Comparison of ENCODE assay signal across 21 cellular contexts in genomic region chr3:110932515-110933095, GRCh38.
DNase-seq lines count a peak whose midpoint lies in the region; FAIRE-seq and TF ChIP-seq lines count a peak whose summit lies in the region.
"Had no signal": no experiment of that assay in that cellular context is flagged by ENCODE, and none has a peak within 500 bp of the region (broad histone marks: within the 10 kb centered on the region; RNA-seq: fewer than 3 reads in every experiment).

No MANE protein-coding gene starts in this region.

- H2BK5ac ChIP-seq in H1 (ENCODE audit: low read depth, low read length): no peak overlapping the region

- TF ChIP-seq EP300 in H1 (IDR thresholded peaks at IDR 0.05; ENCODE audit: borderline replicate concordance in 1 of 2, low read depth in 2 of 2, low read length in 2 of 2): no peak

- 79% methylated on average over 1 of the region's 1 CpG; no CpG with 5 or more reads in 1 of the 2 experiments for WGBS in H1 (ENCODE audit: extremely low coverage in 1 of 2, insufficient coverage in 1 of 2, insufficient read length in 1 of 2, insufficient replicate concordance in 2 of 2, low coverage in 1 of 2, low lambda C conversion rate in 2 of 2, missing lambda C conversion rate in 1 of 2), 2 experiments

- H3K27me3 ChIP-seq in MG63 (no peaks in the 10 kb centered on the region), H1 (replicated peaks in 1 of 4; ENCODE audit: control insufficient read depth in 3 of 4, extremely low read depth in 1 of 4, insufficient read depth in 3 of 4, low read length in 3 of 4) (no peaks in the 10 kb centered on the region), vagina (no peaks in the 10 kb centered on the region)
- H3K27me3 ChIP-seq: ascending aorta, heart left ventricle, neutrophil, testis had no signal

- no peaks in the 10 kb centered on the region for H3K36me3 ChIP-seq in MG63
- peaks cover 0 to 2% (median 0%) of the 10 kb centered on the region in 4 experiments; a peak in 1 of 8 replicates for H3K36me3 ChIP-seq in H1 (ENCODE audit: control insufficient read depth in 2 of 4, insufficient read depth in 4 of 4, low read length in 3 of 4)
- no peaks in the 10 kb centered on the region for H3K36me3 ChIP-seq in vagina
- H3K36me3 ChIP-seq: ascending aorta, heart left ventricle, neutrophil had no signal

- H3K4ac ChIP-seq in H1 (replicated peaks; ENCODE audit: insufficient read length, low read depth, low read length): no peak overlapping the region

- no peak overlapping the region for H3K23ac ChIP-seq in H1 (ENCODE audit: insufficient read length)

- H3K79me2 ChIP-seq in H1 (ENCODE audit: control insufficient read depth in 1 of 2, insufficient read depth in 2 of 2, low read length in 2 of 2): peaks cover 0 to 100% of the 10 kb centered on the region in 2 experiments; a peak in 2 of 4 replicates

- H3K4me1 ChIP-seq in H1 (replicated peaks in 1 of 4; ENCODE audit: control insufficient read depth in 3 of 4, insufficient read depth in 4 of 4, low read length in 3 of 4): no peaks in the 10 kb centered on the region
- no peaks in the 10 kb centered on the region for H3K4me1 ChIP-seq in vagina
- H3K4me1 ChIP-seq: ascending aorta, heart left ventricle, testis had no signal

- CTCF ChIA-PET in H1 (lab: Charles Lee; ENCODE audit: partially characterized antibody): no interaction called here

- H4K20me1 ChIP-seq in H1 (replicated peaks in 1 of 2; ENCODE audit: control insufficient read depth in 1 of 2, insufficient read depth in 2 of 2, low read length in 2 of 2): peaks cover 0 to 8% of the 10 kb centered on the region in 2 experiments

- no peak overlapping the region for H2AFZ ChIP-seq in H1 (ENCODE audit: low read length)

- no peak overlapping the region for H4K8ac ChIP-seq in H1 (ENCODE audit: extremely low read depth, insufficient read depth, low read length)

- H3K4me3 ChIP-seq in MG63: no peak overlapping the region
- no peak overlapping the region for H3K4me3 ChIP-seq in H1 (ENCODE audit: extremely low read depth in 1 of 4, insufficient read depth in 2 of 4, low read depth in 3 of 4, low read length in 4 of 4)
- H3K4me3 ChIP-seq in vagina: no peak overlapping the region
- H3K4me3 ChIP-seq: ascending aorta, heart left ventricle, testis had no signal

- in situ Hi-C loops in Caki2 (cut with HindIII; ENCODE audit: low pct_unique_long_range_greater_than_20kb, low sequenced_read_pairs): no loop called here

- no peak overlapping the region for H2AK5ac ChIP-seq in H1 (ENCODE audit: low read depth, low read length)

- intact Hi-C loops in vagina (cut with DNase I): no loop called here

- no peaks in the 10 kb centered on the region for H3K79me1 ChIP-seq in H1 (ENCODE audit: low read depth, low read length)

- TF ChIP-seq CTCF in H1 (IDR thresholded peaks at IDR 0.05; ENCODE audit: control extremely low read depth in 1 of 3, insufficient read depth in 1 of 3, low read depth in 1 of 3, low read length in 3 of 3) (no peak), vagina (IDR thresholded peaks at IDR 0.05) (no peak)

- no peak overlapping the region for H2BK120ac ChIP-seq in H1 (replicated peaks; ENCODE audit: low read depth, low read length)

- H3K27ac ChIP-seq in H1 (ENCODE audit: low read depth, low read length) (no peak overlapping the region), vagina (no peak overlapping the region)
- H3K27ac ChIP-seq: ascending aorta, heart left ventricle, neutrophil, testis had no signal

- no peak for TF ChIP-seq RAD21 in H1 (IDR thresholded peaks at IDR 0.05 in 1 of 2, conservative IDR thresholded peaks at IDR 0.05 in 1 of 2; ENCODE audit: low read depth in 2 of 2, low read length in 2 of 2)

- no peaks in the 10 kb centered on the region for H3K23me2 ChIP-seq in H1 (ENCODE audit: low read depth, low read length)

- H3K18ac ChIP-seq in H1 (ENCODE audit: extremely low read depth, low read length): no peak overlapping the region

- no peak overlapping the region for H3K9ac ChIP-seq in H1 (replicated peaks in 1 of 4; ENCODE audit: extremely low read depth in 1 of 4, low read depth in 3 of 4, low read length in 3 of 4)

- no peak overlapping the region for H4K91ac ChIP-seq in H1 (replicated peaks; ENCODE audit: insufficient read length, low read length)

- no peak for FAIRE-seq in H1 (lab: Jason Lieb, UNC)

- TF ChIP-seq POLR2A in H1 (IDR thresholded peaks at IDR 0.05; ENCODE audit: control extremely low read depth in 1 of 2, low read depth in 2 of 2, low read length in 2 of 2): no peak
- no peak for TF ChIP-seq POLR2A in vagina (IDR thresholded peaks at IDR 0.05)

- DNase-seq in Caki2 (ENCODE audit: low read depth) (peak; percentile 2), MG63 (peak; percentile 58), H1 (ENCODE audit: low read depth in 1 of 2, low spot score in 2 of 2) (no peak), myocyte (ENCODE audit: low read depth) (peak; percentile 12), vagina (ENCODE audit: extremely low spot score in 2 of 2) (no peak), amygdala (lab: John Stamatoyannopoulos, UW) (no peak), NCI-H2107 treated with DMSO at 0.1 percent for 48 hours (lab: John Stamatoyannopoulos, UW; ENCODE audit: unreplicated experiment) (no peak), LoVo (ENCODE audit: low spot score) (no peak)
- DNase-seq: activated CD4-positive, alpha-beta T cell treated with anti-CD3 and anti-CD28 coated beads, Interleukin-2, amount 50 U/mL, for 48 hours; activated naive CD4-positive, alpha-beta T cell treated with Interleukin-2 at 50 U/mL for 16 hours; activated T-cell treated with anti-CD3 and anti-CD28 coated beads for 4 hours; CD8-positive, alpha-beta memory T cell; Karpas-422; NCI-H1092 treated with DMSO at 0.1 percent for 48 hours; retina; stimulated activated CD4-positive, alpha-beta T cell treated with anti-CD3 and anti-CD28 coated beads, Interleukin-15, amount 100 ng/mL, for 24 hours; T-cell; testis had no signal

- H2BK15ac ChIP-seq in H1 (ENCODE audit: low read length): no peak overlapping the region

- H3K9me3 ChIP-seq in MG63 (no peaks in the 10 kb centered on the region), H1 (ENCODE audit: insufficient read depth in 2 of 2, low read depth in 1 of 2, low read length in 1 of 2) (no peaks in the 10 kb centered on the region), vagina (no peaks in the 10 kb centered on the region)
- H3K9me3 ChIP-seq: ascending aorta, heart left ventricle, neutrophil, testis had no signal

- no peak overlapping the region for H3K14ac ChIP-seq in H1 (ENCODE audit: insufficient read length)

- no peak overlapping the region for H4K5ac ChIP-seq in H1 (ENCODE audit: insufficient read length, low read depth, low read length)

- H3K56ac ChIP-seq in H1 (replicated peaks; ENCODE audit: insufficient read length, low read depth, low read length): no peak overlapping the region

- H2BK12ac ChIP-seq in H1 (ENCODE audit: low read depth, low read length): no peak overlapping the region

- no peak overlapping the region for H3K4me2 ChIP-seq in H1 (ENCODE audit: insufficient read depth in 1 of 2, low read depth in 2 of 2, low read length in 2 of 2)

- POLR2A ChIA-PET in H1 (lab: Charles Lee; ENCODE audit: partially characterized antibody): interaction anchor here (0.8 to 1.5 kb wide), 3 partner anchors 9 to 34 kb away, joined by 3 to 5 read pairs (median 3); no protein-coding TSS in a partner anchor

- no peak overlapping the region for H2BK20ac ChIP-seq in H1 (ENCODE audit: low read length)

TF ChIP-seq in H1, 55 proteins besides CTCF, POLR2A, EP300 and RAD21:
- TF ChIP-seq SRF (IDR thresholded peaks at IDR 0.05; ENCODE audit: low read depth, low read length): no peak
- TF ChIP-seq TAF7 (optimal IDR thresholded peaks at IDR 0.05; ENCODE audit: borderline replicate concordance, low read depth, low read length): no peak
- TF ChIP-seq BRCA1 (IDR thresholded peaks at IDR 0.05; ENCODE audit: low read depth, low read length): no peak
- no peak for TF ChIP-seq TEAD4 (IDR thresholded peaks at IDR 0.05; ENCODE audit: low read depth, low read length)
- TF ChIP-seq POLR2AphosphoS5 (IDR thresholded peaks at IDR 0.05; ENCODE audit: low read depth, low read length): peak; percentile 69; the same call in 1 of the 2 replicates

Comparison
In these comparisons a context has a peak if more than half of its experiments do, and no peak if none do; other contexts are left out.
1. DNase-seq: peak in Caki2 (single experiment), MG63 (single experiment) and myocyte (single experiment); none in H1 (0 of 2), vagina (0 of 2), amygdala (0 of 56), NCI-H2107 treated with DMSO at 0.1 percent for 48 hours (single experiment) and LoVo (single experiment).